ENCODE assay signal across 9 cellular contexts in the genomic region with DNA sequence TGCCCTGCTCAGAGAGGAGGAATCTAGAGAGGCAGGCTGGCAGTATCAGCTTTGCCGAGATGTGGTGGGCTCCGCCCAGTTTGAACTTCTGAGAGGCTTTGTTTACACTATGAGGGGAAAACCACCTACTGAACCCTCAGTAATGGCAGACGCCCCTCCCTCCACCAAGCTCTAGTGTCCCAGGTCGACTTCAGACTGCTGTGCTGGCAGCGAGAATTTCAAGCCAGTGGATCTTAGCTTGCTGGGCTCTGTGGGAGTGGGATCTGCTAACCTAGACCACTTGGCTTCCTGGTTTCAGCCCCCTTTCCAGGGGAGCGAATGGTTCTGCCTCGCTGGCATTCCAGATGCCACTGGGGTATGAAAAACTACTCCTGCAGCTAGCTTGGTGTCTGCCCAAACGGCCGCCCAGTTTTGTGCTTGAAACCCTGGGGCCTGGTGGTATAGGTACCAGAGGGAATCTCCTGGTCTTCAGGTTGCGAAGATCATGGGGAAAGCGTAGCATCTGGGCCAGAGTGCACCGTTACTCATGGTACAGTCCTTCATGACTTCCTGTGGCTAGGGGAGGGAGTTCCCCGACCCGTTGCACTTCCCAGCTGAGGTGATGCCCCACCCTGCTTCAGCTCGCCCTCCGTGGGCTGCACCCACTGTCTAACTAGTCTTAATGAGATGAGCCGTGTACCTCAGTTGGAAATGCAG.
DNase-seq lines count a peak whose midpoint lies in the region; ATAC-seq and TF ChIP-seq lines count a peak whose summit lies in the region.
"Had no signal": no experiment of that assay in that cellular context is flagged by ENCODE, and none has a peak within 500 bp of the region (broad histone marks: within the 10 kb centered on the region; RNA-seq: fewer than 3 reads in every experiment).

No MANE protein-coding gene starts in this region.

- CTCF ChIA-PET in GM10248 (lab: Yijun Ruan, JAX), result interaction anchor here (1.2 kb wide), 2 partner anchors 9 to 59 kb away, joined by 3 read pairs; no protein-coding TSS in a partner anchor

- TF ChIP-seq CTCF in GM10248 (IDR thresholded peaks at IDR 0.05; ENCODE audit: control extremely low read depth, extremely low read depth, low read depth, missing control alignments), result no peak

- POLR2A ChIA-PET in GM10248 (lab: Yijun Ruan, JAX), result no interaction called here

- peaks cover 7 to 8% of the 10 kb centered on the region in 2 donors for H3K9me3 Mint-ChIP-seq in effector memory CD8-positive, alpha-beta T cell

- H3K4me3 Mint-ChIP-seq in effector memory CD8-positive, alpha-beta T cell, result peak overlapping the region; percentile 77 to 81

- H3K27ac Mint-ChIP-seq in effector memory CD8-positive, alpha-beta T cell, result peak overlapping the region; percentile 95 to 97

- peaks cover 35 to 37% of the 10 kb centered on the region in 2 donors for H3K4me1 Mint-ChIP-seq in effector memory CD8-positive, alpha-beta T cell (ENCODE audit: low read depth in 2 of 2)

- ATAC-seq in GM21737 (IDR thresholded peaks at IDR 0.05; ENCODE audit: unreplicated experiment), result peak; percentile 53
- ATAC-seq in effector memory CD8-positive, alpha-beta T cell (replicated peaks), result peak; percentile 85

- peaks cover 17% of the 10 kb centered on the region for H3K36me3 Mint-ChIP-seq in effector memory CD8-positive, alpha-beta T cell (ENCODE audit: insufficient read depth)

- DNase-seq in GM10248 (ENCODE audit: extremely low spot score) (peak; percentile 26), T-helper 9 cell (peak; percentile 44), epidermal melanocyte (ENCODE audit: insufficient read length, low spot score) (no peak), ecto neural progenitor cell (ENCODE audit: low spot score) (no peak), COLO829 (ENCODE audit: low spot score) (no peak), medulla oblongata (ENCODE audit: extremely low spot score) (no peak)
- peak; percentile 65 to 68 (median 66) for DNase-seq in effector memory CD8-positive, alpha-beta T cell
- DNase-seq: glutamatergic neuron had no signal

- H3K27me3 Mint-ChIP-seq in effector memory CD8-positive, alpha-beta T cell, result no peaks in the 10 kb centered on the region

Comparison
In these comparisons a context has a peak if more than half of its experiments do, and no peak if none do; other contexts are left out.
1. DNase-seq: peak in GM10248 (single experiment), T-helper 9 cell (single experiment) and effector memory CD8-positive, alpha-beta T cell (3 of 3); none in epidermal melanocyte (single experiment), ecto neural progenitor cell (single experiment), COLO829 (single experiment) and medulla oblongata (single experiment).